Comparison of ENCODE assay signal across 8 cellular contexts in genomic region chr10:70672165-70672992, GRCh38. TPM values are rescaled to one million over a fixed set of nuclear protein-coding genes. Genes with fewer than 3 reads are reported as not detected.
A peak's percentile ranks its signal among the peaks of the same experiment; 100 is the strongest.
DNase-seq lines count a peak whose midpoint lies in the region; ATAC-seq and TF ChIP-seq lines count a peak whose summit lies in the region.

TSS of gene ADAMTS14 (plus strand) at chr10:70672506. CDS start at chr10:70672803, 297 bp downstream.

- H3K4me1 Mint-ChIP-seq in activated T-helper 2 cell treated with anti-CD3 and anti-CD28 coated beads, Interferon-gamma antibody, Interleukin-2, Interleukin-4, amounts not matched to agents 10 μg/mL and 5 μg/mL and 100 μg/mL, durations not matched to agents 14 hours and 24 hours and 36 hours (ENCODE audit: low read depth) = peaks cover 8% of the 10 kb centered on the region

- H3K27me3 ChIP-seq in cardiac muscle cell = peaks cover 29% of the 10 kb centered on the region

- ATAC-seq in omental fat pad (ENCODE audit: low FRiP score) = peak; percentile 30
- no peak for ATAC-seq in HG03139 (IDR thresholded peaks at IDR 0.05; ENCODE audit: unreplicated experiment)
- no peak for ATAC-seq in HG03571 (IDR thresholded peaks at IDR 0.05; ENCODE audit: unreplicated experiment)

- peak within 1 kb of the TSS; percentile 37 for H3K4me3 ChIP-seq in cardiac muscle cell

- H3K36me3 Mint-ChIP-seq in activated T-helper 2 cell treated with anti-CD3 and anti-CD28 coated beads, Interferon-gamma antibody, Interleukin-2, Interleukin-4, amounts not matched to agents 10 μg/mL and 5 μg/mL and 100 μg/mL, durations not matched to agents 14 hours and 24 hours and 36 hours (ENCODE audit: low read depth) = no peaks in the 10 kb centered on the region

- H3K9me3 Mint-ChIP-seq in activated T-helper 2 cell treated with anti-CD3 and anti-CD28 coated beads, Interferon-gamma antibody, Interleukin-2, Interleukin-4, amounts not matched to agents 10 μg/mL and 5 μg/mL and 100 μg/mL, durations not matched to agents 14 hours and 24 hours and 36 hours = no peaks in the 10 kb centered on the region

- in situ Hi-C loops in Caki2 (cut with HindIII; ENCODE audit: low pct_unique_long_range_greater_than_20kb, low sequenced_read_pairs) = no loop called here

- TF ChIP-seq CTCF in cardiac muscle cell (IDR thresholded peaks at IDR 0.05; ENCODE audit: low read depth, low read length) (peak; percentile 9), omental fat pad (IDR thresholded peaks at IDR 0.05) (no peak)

- H3K27ac Mint-ChIP-seq in activated T-helper 2 cell treated with anti-CD3 and anti-CD28 coated beads, Interferon-gamma antibody, Interleukin-2, Interleukin-4, amounts not matched to agents 10 μg/mL and 5 μg/mL and 100 μg/mL, durations not matched to agents 14 hours and 24 hours and 36 hours = no peak within 1 kb of the TSS

- H3K9me3 ChIP-seq in cardiac muscle cell (ENCODE audit: low read depth) = no peaks in the 10 kb centered on the region

- intact Hi-C loops in activated T-helper 2 cell treated with anti-CD3 and anti-CD28 coated beads, Interferon-gamma antibody, Interleukin-2, Interleukin-4, amounts not matched to agents 10 μg/mL and 5 μg/mL and 100 μg/mL, durations not matched to agents 14 hours and 24 hours and 36 hours (cut with micrococcal nuclease) = loop anchor here (5.0 kb wide), 1 partner anchor 95 kb away; no protein-coding TSS in a partner anchor

- peaks cover 47% of the 10 kb centered on the region for H3K27me3 Mint-ChIP-seq in activated T-helper 2 cell treated with anti-CD3 and anti-CD28 coated beads, Interferon-gamma antibody, Interleukin-2, Interleukin-4, amounts not matched to agents 10 μg/mL and 5 μg/mL and 100 μg/mL, durations not matched to agents 14 hours and 24 hours and 36 hours (ENCODE audit: low read depth)

- peaks cover 2% of the 10 kb centered on the region for H3K4me1 ChIP-seq in cardiac muscle cell (ENCODE audit: low read depth)

- no peaks in the 10 kb centered on the region for H3K36me3 ChIP-seq in cardiac muscle cell

- peak; percentile 43 for DNase-seq in Caki2 (ENCODE audit: low read depth)
- peak; percentile 17 to 25 for DNase-seq in Kasumi-1 (lab: John Stamatoyannopoulos, UW)
- no peak for DNase-seq in activated T-helper 2 cell treated with anti-CD3 and anti-CD28 coated beads, Interferon-gamma antibody, Interleukin-2, Interleukin-4, amounts not matched to agents 10 μg/mL and 5 μg/mL and 100 μg/mL, durations not matched to agents 14 hours and 24 hours and 36 hours (ENCODE audit: low spot score)
- peak; percentile 34 to 76 for DNase-seq in cardiac muscle cell (ENCODE audit: low read depth in 1 of 2, low spot score in 1 of 2)
- DNase-seq in omental fat pad (ENCODE audit: low spot score) = no peak
- DNase-seq in NK-92 treated with Interleukin-12 subunit alpha and Interleukin-12 subunit beta, amount 100 ng/mL, for 24 hours (lab: John Stamatoyannopoulos, UW) = no peak

- no peak within 1 kb of the TSS for H3K27ac ChIP-seq in cardiac muscle cell

- H3K4me3 Mint-ChIP-seq in activated T-helper 2 cell treated with anti-CD3 and anti-CD28 coated beads, Interferon-gamma antibody, Interleukin-2, Interleukin-4, amounts not matched to agents 10 μg/mL and 5 μg/mL and 100 μg/mL, durations not matched to agents 14 hours and 24 hours and 36 hours (ENCODE audit: low read depth) = peak within 1 kb of the TSS; percentile 67

RNA-seq across cellular contexts. Expression of gene ADAMTS14, which starts in this region (rescaled TPM):
- total RNA-seq in Caki2 (2014; rRNA removed; shearing (Covaris generic); ENCODE audit: low replicate concordance) = 0.37 and 1.0 TPM in 2 replicates
- total RNA-seq in activated T-helper 2 cell treated with anti-CD3 and anti-CD28 coated beads, Interferon-gamma antibody, Interleukin-2, Interleukin-4, amounts not matched to agents 10 μg/mL and 5 μg/mL and 100 μg/mL, durations not matched to agents 14 hours and 24 hours and 36 hours = 0.39 and 0.46 TPM in 2 replicates
- total RNA-seq in cardiac muscle cell (0.63 and 1.9 TPM in 2 replicates), omental fat pad (under 1 TPM in 3 of 4 donors, not detected in 1; 0.19 to 0.60 (median 0.47) TPM)
- 1.2 and 2.2 TPM in 2 replicates for polyA plus RNA-seq in cardiac muscle cell

Comparison
In these comparisons a context has a peak if more than half of its experiments do, and no peak if none do; other contexts are left out.
1. Peak in ATAC-seq in omental fat pad; RNA of the gene not detected or under 1 TPM.
2. DNase-seq: peak in Caki2 (single experiment), Kasumi-1 (2 of 2) and cardiac muscle cell (2 of 2); none in activated T-helper 2 cell treated with anti-CD3 and anti-CD28 coated beads, Interferon-gamma antibody, Interleukin-2, Interleukin-4, amounts not matched to agents 10 μg/mL and 5 μg/mL and 100 μg/mL, durations not matched to agents 14 hours and 24 hours and 36 hours (single experiment), omental fat pad (single experiment) and NK-92 treated with Interleukin-12 subunit alpha and Interleukin-12 subunit beta, amount 100 ng/mL, for 24 hours (single experiment).